In genomic region chr15:72782993-72783562, GRCh38 we compare ENCODE assay signal across 1 cellular context.
TF ChIP-seq lines count a peak whose summit lies in the region.

No MANE protein-coding gene starts in this region.

TF ChIP-seq in GM23338, 12 proteins besides CTCF, POLR2A, EP300 and RAD21 (continued from another document):
- TF ChIP-seq ZNF462 (CRISPR knock-in tag; IDR thresholded peaks at IDR 0.05) = no peak
